ENCODE assay signal across 2 cellular contexts in genomic region chr20:39874049-39874893, GRCh38.
A peak's percentile ranks its signal among the peaks of the same experiment; 100 is the strongest.
TF ChIP-seq lines count a peak whose summit lies in the region.

No MANE protein-coding gene starts in this region.

TF ChIP-seq in HCT116, 20 proteins besides CTCF, POLR2A, EP300 and RAD21 (continued from another document):
- TF ChIP-seq, protein P1, sequence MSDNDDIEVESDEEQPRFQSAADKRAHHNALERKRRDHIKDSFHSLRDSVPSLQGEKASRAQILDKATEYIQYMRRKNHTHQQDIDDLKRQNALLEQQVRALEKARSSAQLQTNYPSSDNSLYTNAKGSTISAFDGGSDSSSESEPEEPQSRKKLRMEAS (IDR thresholded peaks at IDR 0.05): no peak
- TF ChIP-seq REST (IDR thresholded peaks at IDR 0.05; ENCODE audit: low read depth) (no peak), FOSL1 (IDR thresholded peaks at IDR 0.05; ENCODE audit: low read depth) (no peak), ELF1 (IDR thresholded peaks at IDR 0.05; ENCODE audit: borderline replicate concordance, low read depth) (no peak), JUND (IDR thresholded peaks at IDR 0.05) (no peak), CEBPB (IDR thresholded peaks at IDR 0.05; ENCODE audit: low read depth) (no peak), EGR1 (IDR thresholded peaks at IDR 0.05; ENCODE audit: low read depth) (no peak), YY1 (IDR thresholded peaks at IDR 0.05; ENCODE audit: extremely low read depth, insufficient replicate concordance, low read depth, low read length) (no peak), TCF7L2 (IDR thresholded peaks at IDR 0.05; ENCODE audit: borderline replicate concordance, extremely low read depth, insufficient read depth, insufficient read length) (no peak), EZH2 (IDR thresholded peaks at IDR 0.05) (no peak), EZH2phosphoT487 (IDR thresholded peaks at IDR 0.05; ENCODE audit: borderline replicate concordance) (no peak), SRF (IDR thresholded peaks at IDR 0.05; ENCODE audit: low read depth) (no peak), ZFX (IDR thresholded peaks at IDR 0.05) (no peak), POLR2AphosphoS5 (IDR thresholded peaks at IDR 0.05; ENCODE audit: low read depth, low read length) (no peak)

TF ChIP-seq in SK-N-SH, 30 proteins besides CTCF, POLR2A, EP300 and RAD21 (continued from another document):
- TF ChIP-seq REST (IDR thresholded peaks at IDR 0.05; ENCODE audit: low read depth, low read length): peak; percentile 62; the same call in 1 of the 2 replicates
